26 cellular contexts compared by ENCODE assay signal in the genomic region with DNA sequence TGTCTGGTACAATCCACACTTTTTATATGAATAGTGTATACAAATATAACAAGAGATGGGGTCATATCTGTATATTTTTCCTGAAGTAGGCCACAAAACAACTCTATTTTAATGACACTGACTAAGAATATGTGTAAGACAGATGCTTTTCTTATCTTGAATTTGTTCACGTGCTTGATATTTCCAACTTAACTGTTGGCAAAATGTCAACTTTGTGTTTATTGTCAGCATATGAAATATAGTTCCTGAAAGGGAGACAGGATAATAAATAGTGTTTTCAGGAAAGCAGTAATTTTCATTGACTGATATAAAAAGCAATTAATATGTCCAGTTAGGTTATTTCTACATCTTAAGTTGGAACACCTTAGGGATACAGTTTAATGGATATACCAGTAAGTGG. TPM values are rescaled to one million over a fixed set of nuclear protein-coding genes. Genes with fewer than 3 reads are reported as not detected.
"Had no signal": no experiment of that assay in that cellular context is flagged by ENCODE, and none has a peak within 500 bp of the region (broad histone marks: within the 10 kb centered on the region; RNA-seq: fewer than 3 reads in every experiment).

No MANE protein-coding gene starts in this region.

- H3K4me1 ChIP-seq: SJSA1 had no signal

- H3K9me3 ChIP-seq: MG63, SJSA1 had no signal

- FAIRE-seq: RCC 7860 had no signal

- DNase-seq: activated B cell treated with CpG ODN at 0.5 μM for 24 hours; activated CD4-positive, alpha-beta memory T cell treated with anti-CD3 and anti-CD28 coated beads for 36 hours; activated CD4-positive, alpha-beta T cell treated with anti-CD3 and anti-CD28 coated beads, Interleukin-2, amount 10 ng/mL, durations not matched to agents 7 days and 5 days; activated CD8-positive, alpha-beta memory T cell treated with anti-CD3 and anti-CD28 coated beads for 24 hours; activated gamma-delta T cell; activated naive CD4-positive, alpha-beta T cell treated with anti-CD3 and anti-CD28 coated beads for 36 hours; activated T-cell treated with anti-CD3 and anti-CD28 coated beads for 4 hours; activated T-cell treated with anti-CD3 and anti-CD28 coated beads, Interleukin-2, amount 50 U/mL, for 48 hours; cerebellar nuclear complex; MG63; NCI-H146; NCI-H187 treated with DMSO at 0.1 percent for 48 hours; NCI-H2081 treated with DMSO at 0.1 percent for 48 hours; NCI-H2171 treated with DMSO at 0.1 percent for 48 hours; NCI-H345; NCI-H510A; NCI-H526 treated with DMSO at 0.1 percent for 48 hours; NK-92 treated with Interleukin-12 subunit alpha and Interleukin-12 subunit beta, amount 100 ng/mL, for 24 hours; PC-3; SHP77; T-helper 17 cell; T-helper 9 cell had no signal

- H3K4me3 ChIP-seq: MG63, SJSA1 had no signal

- H3K9ac ChIP-seq: KMS-11 had no signal

- H3K27ac ChIP-seq: KMS-11, SJSA1 had no signal

- H3K27me3 ChIP-seq: MG63, SJSA1 had no signal

- H3K36me3 ChIP-seq: MG63, SJSA1 had no signal

- H3K4me2 ChIP-seq: KMS-11 had no signal

RNA-seq across cellular contexts. Expression of a gene that starts 27.8 kb away (rescaled TPM):
- total RNA-seq: activated B cell treated with CpG ODN at 0.5 μM for 24 hours; activated CD4-positive, alpha-beta memory T cell treated with anti-CD3 and anti-CD28 coated beads for 36 hours; activated CD4-positive, alpha-beta T cell treated with anti-CD3 and anti-CD28 coated beads, Interleukin-2, amount 10 ng/mL, durations not matched to agents 7 days and 5 days; activated naive CD4-positive, alpha-beta T cell treated with anti-CD3 and anti-CD28 coated beads for 36 hours; activated T-helper 17 cell treated with anti-CD3 and anti-CD28 coated beads, Interleukin-2, amount 50 U/mL, for 72 hours; PC-3; T-helper 17 cell had no signal
